In genomic region chr12:102702447-102703114, GRCh38 we compare ENCODE assay signal across 9 cellular contexts.
DNase-seq lines count a peak whose midpoint lies in the region; ATAC-seq and TF ChIP-seq lines count a peak whose summit lies in the region.
"Had no signal": no experiment of that assay in that cellular context is flagged by ENCODE, and none has a peak within 500 bp of the region (broad histone marks: within the 10 kb centered on the region; RNA-seq: fewer than 3 reads in every experiment).

No MANE protein-coding gene starts in this region.

- no peak for ATAC-seq in GM19351 (IDR thresholded peaks at IDR 0.05; ENCODE audit: unreplicated experiment)

- H3K36me3 Mint-ChIP-seq in nephron progenitor cell (ENCODE audit: low read depth), result no peaks in the 10 kb centered on the region

- H3K27me3 ChIP-seq in BJ (ENCODE audit: control insufficient read depth, insufficient read depth, low read length), result no peaks in the 10 kb centered on the region
- H3K27me3 ChIP-seq: neutrophil had no signal

- no peaks in the 10 kb centered on the region for H3K27me3 Mint-ChIP-seq in nephron progenitor cell (ENCODE audit: low read depth, poor library complexity)

- no peaks in the 10 kb centered on the region for H3K4me1 Mint-ChIP-seq in nephron progenitor cell

- peak; percentile 29 for DNase-seq in BJ (ENCODE audit: low read depth)
- peak; percentile 60 for DNase-seq in HS-27A (ENCODE audit: low read depth)
- DNase-seq in SHP77 treated with DMSO at 0.1 percent for 48 hours (lab: John Stamatoyannopoulos, UW), result peak; percentile 12
- peak; percentile 2 for DNase-seq in epithelial cell of proximal tubule (ENCODE audit: low read depth)
- DNase-seq in nephron progenitor cell, result peak; percentile 21
- no peak for DNase-seq in DMS79 treated with DMSO at 0.1 percent for 48 hours (lab: John Stamatoyannopoulos, UW)

- no peak overlapping the region for H3K27ac Mint-ChIP-seq in nephron progenitor cell

- H3K4me3 ChIP-seq in BJ (ENCODE audit: low read depth, low read length), result no peak overlapping the region
- H3K4me3 ChIP-seq in epithelial cell of proximal tubule (ENCODE audit: low read depth, low read length), result no peak overlapping the region

- no peaks in the 10 kb centered on the region for H3K9me3 Mint-ChIP-seq in nephron progenitor cell

- TF ChIP-seq CTCF in BJ (IDR thresholded peaks at IDR 0.05; ENCODE audit: insufficient read depth, low read depth, low read length) (peak; percentile 74), GM12872 (IDR thresholded peaks at IDR 0.05; ENCODE audit: insufficient read depth, low read depth, low read length) (peak; percentile 69), epithelial cell of proximal tubule (conservative IDR thresholded peaks at IDR 0.05; ENCODE audit: low read depth, low read length) (peak; percentile 77), nephron progenitor cell (IDR thresholded peaks at IDR 0.05) (peak; percentile 39)

- H3K36me3 ChIP-seq in BJ (ENCODE audit: control insufficient read depth, insufficient read depth, low read length), result no peaks in the 10 kb centered on the region
- H3K36me3 ChIP-seq: neutrophil had no signal

- H3K4me3 Mint-ChIP-seq in nephron progenitor cell, result no peak overlapping the region

- CTCF ChIA-PET in BJ (lab: Yijun Ruan, JAX), result interaction anchor here (0.6 to 1.4 kb wide), 26 partner anchors 9 to 924 kb away, joined by 3 to 10 read pairs (median 4); no protein-coding TSS in a partner anchor

- POLR2A ChIA-PET in BJ (lab: Charles Lee), result no interaction called here
